ENCODE assay signal across 8 cellular contexts in the genomic region with DNA sequence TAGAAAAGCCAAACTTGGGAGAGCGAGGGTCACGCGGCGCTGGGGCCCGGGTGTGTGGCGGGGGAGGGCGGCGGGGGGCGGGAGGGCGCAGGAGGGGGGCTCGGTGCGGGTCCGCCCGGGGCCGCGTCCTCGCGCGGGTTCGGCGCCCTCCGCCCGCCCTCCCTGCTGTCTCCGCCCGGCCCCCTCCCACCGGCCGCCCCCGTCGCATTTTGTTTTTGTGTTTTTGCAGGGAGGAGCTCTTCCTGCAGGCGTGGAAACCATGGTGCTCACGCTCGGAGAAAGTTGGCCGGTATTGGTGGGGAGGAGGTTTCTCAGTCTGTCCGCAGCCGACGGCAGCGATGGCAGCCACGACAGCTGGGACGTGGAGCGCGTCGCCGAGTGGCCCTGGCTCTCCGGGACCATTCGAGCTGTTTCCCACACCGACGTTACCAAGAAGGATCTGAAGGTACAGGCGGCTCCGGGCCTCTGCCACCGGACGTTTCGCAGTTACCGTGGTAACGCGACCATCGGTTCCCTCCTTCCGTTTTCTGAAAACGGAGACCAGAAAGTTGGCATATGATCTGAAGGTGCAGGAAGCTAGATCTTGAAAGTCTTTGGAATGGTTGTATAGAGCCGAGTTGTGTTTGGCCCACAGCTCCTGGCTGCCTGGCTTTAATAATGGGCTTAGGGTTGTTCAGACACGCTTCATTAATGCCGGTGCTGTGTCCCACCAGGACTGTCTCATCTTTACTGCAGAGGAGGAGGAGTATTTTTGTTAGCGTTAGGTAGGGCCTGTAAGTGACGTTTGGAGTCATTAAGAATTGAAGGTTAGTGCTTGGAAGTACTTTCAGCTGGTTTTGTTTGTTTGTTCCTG. TPM values are rescaled to one million over a fixed set of nuclear protein-coding genes. Genes with fewer than 3 reads are reported as not detected.
A peak's percentile ranks its signal among the peaks of the same experiment; 100 is the strongest.
DNase-seq lines count a peak whose midpoint lies in the region; ATAC-seq and TF ChIP-seq lines count a peak whose summit lies in the region.

No MANE protein-coding gene starts in this region.

- intact Hi-C loops in sciatic nerve (cut with DNase I) = no loop called here

- DNase-seq in C1 segment of cervical spinal cord (lab: John Stamatoyannopoulos, UW) (peak in 11 of 14 donors; percentile 23 to 68 (median 45)), KG1 (lab: John Stamatoyannopoulos, UW) (peak; percentile 35), T-helper 9 cell (peak; percentile 60), astrocyte of the cerebellum (ENCODE audit: low read depth) (no peak), hippocampal formation (lab: John Stamatoyannopoulos, UW) (peak; percentile 41 to 46), sciatic nerve (ENCODE audit: low spot score) (peak; percentile 81)

- in situ Hi-C loops in astrocyte of the cerebellum (cut with HindIII; ENCODE audit: low sequenced_read_pairs) = no loop called here

- no peak for TF ChIP-seq CTCF in astrocyte of the cerebellum (IDR thresholded peaks at IDR 0.05; ENCODE audit: low read depth, low read length, missing control alignments)

- ATAC-seq in GM19328 (IDR thresholded peaks at IDR 0.05; ENCODE audit: unreplicated experiment) (peak; percentile 13), sciatic nerve (no peak), GM18520 (IDR thresholded peaks at IDR 0.05; ENCODE audit: unreplicated experiment) (no peak)

- H3K4me3 ChIP-seq in astrocyte of the cerebellum (ENCODE audit: low read depth, low read length) = peak overlapping the region; percentile 80

RNA-seq across cellular contexts. Expression of a gene that starts 0.8 kb away (rescaled TPM):
- 70.1 TPM for total RNA-seq in sciatic nerve
